ENCODE assay signal across 15 cellular contexts in genomic region chr12:130157998-130158774, GRCh38. TPM values are rescaled to one million over a fixed set of nuclear protein-coding genes. Genes with fewer than 3 reads are reported as not detected.
DNase-seq lines count a peak whose midpoint lies in the region; ATAC-seq and TF ChIP-seq lines count a peak whose summit lies in the region.
"Had no signal": no experiment of that assay in that cellular context is flagged by ENCODE, and none has a peak within 500 bp of the region (broad histone marks: within the 10 kb centered on the region; RNA-seq: fewer than 3 reads in every experiment).

No MANE protein-coding gene starts in this region.

- H3K36me3 Mint-ChIP-seq in neural progenitor cell = peaks cover 14% of the 10 kb centered on the region
- H3K36me3 Mint-ChIP-seq in activated CD8-positive, alpha-beta T cell treated with anti-CD3 and anti-CD28 coated beads for 36 hours (ENCODE audit: low read depth) = no peaks in the 10 kb centered on the region
- H3K36me3 Mint-ChIP-seq: CD4-positive, alpha-beta memory T cell had no signal

- H3K79me2 ChIP-seq in neural progenitor cell (ENCODE audit: low read depth) = no peaks in the 10 kb centered on the region

- H4K20me1 ChIP-seq in neural progenitor cell (ENCODE audit: low read depth) = peaks cover 73% of the 10 kb centered on the region

- H3K4me1 Mint-ChIP-seq in neural progenitor cell = peaks cover 32% of the 10 kb centered on the region
- no peaks in the 10 kb centered on the region for H3K4me1 Mint-ChIP-seq in activated CD8-positive, alpha-beta T cell treated with anti-CD3 and anti-CD28 coated beads for 36 hours (ENCODE audit: low read depth)

- H2AFZ ChIP-seq in neural progenitor cell (replicated peaks) = no peak overlapping the region

- CTCF ChIA-PET in activated CD8-positive, alpha-beta T cell treated with anti-CD3 and anti-CD28 coated beads for 36 hours (lab: Charles Lee) = no interaction called here

- no peak for TF ChIP-seq CTCF in neural progenitor cell (IDR thresholded peaks at IDR 0.05)
- no peak for TF ChIP-seq CTCF in upper lobe of right lung (IDR thresholded peaks at IDR 0.05)
- no peak for TF ChIP-seq CTCF in activated CD8-positive, alpha-beta T cell treated with anti-CD3 and anti-CD28 coated beads for 36 hours (IDR thresholded peaks at IDR 0.05)

- ATAC-seq in upper lobe of right lung (no peak), GM19463 (IDR thresholded peaks at IDR 0.05; ENCODE audit: unreplicated experiment) (no peak), HG03460 (IDR thresholded peaks at IDR 0.05; ENCODE audit: unreplicated experiment) (no peak)
- ATAC-seq in activated CD8-positive, alpha-beta T cell treated with anti-CD3 and anti-CD28 coated beads for 36 hours = no peak
- ATAC-seq: A549, HCT116 had no signal

- intact Hi-C loops in upper lobe of right lung (cut with DNase I) = no loop called here
- intact Hi-C loops in activated CD8-positive, alpha-beta T cell treated with anti-CD3 and anti-CD28 coated beads for 36 hours (cut with micrococcal nuclease) = no loop called here

- peaks cover 73% of the 10 kb centered on the region for H3K27me3 ChIP-seq in iPS-18a (ENCODE audit: control insufficient read depth, insufficient read depth, low read length)
- H3K27me3 ChIP-seq in neural progenitor cell = peaks cover 100% of the 10 kb centered on the region
- peaks cover 42% of the 10 kb centered on the region for H3K27me3 ChIP-seq in upper lobe of right lung

- no peak overlapping the region for H3K27ac Mint-ChIP-seq in neural progenitor cell
- H3K27ac Mint-ChIP-seq in activated CD8-positive, alpha-beta T cell treated with anti-CD3 and anti-CD28 coated beads for 36 hours = no peak overlapping the region
- H3K27ac Mint-ChIP-seq: CD4-positive, alpha-beta memory T cell had no signal

- DNase-seq in ecto neural progenitor cell (ENCODE audit: low spot score) (peak; percentile 84), neural progenitor cell (ENCODE audit: low spot score) (peak; percentile 82), upper lobe of right lung (peak; percentile 12)
- no peak for DNase-seq in activated CD8-positive, alpha-beta T cell treated with anti-CD3 and anti-CD28 coated beads for 36 hours
- DNase-seq: BE2C; CD4-positive, alpha-beta memory T cell; DMS79 treated with DMSO at 0.1 percent for 48 hours; EL had no signal

- peaks cover 27% of the 10 kb centered on the region for H3K4me1 ChIP-seq in iPS-18a (ENCODE audit: control insufficient read depth, low read depth, low read length)
- H3K4me1 ChIP-seq in neural progenitor cell = peaks cover 15% of the 10 kb centered on the region
- peaks cover 5% of the 10 kb centered on the region for H3K4me1 ChIP-seq in upper lobe of right lung
- H3K4me1 ChIP-seq: A549, BE2C had no signal

- H3K4me3 Mint-ChIP-seq in neural progenitor cell = no peak overlapping the region
- no peak overlapping the region for H3K4me3 Mint-ChIP-seq in activated CD8-positive, alpha-beta T cell treated with anti-CD3 and anti-CD28 coated beads for 36 hours
- H3K4me3 Mint-ChIP-seq: CD4-positive, alpha-beta memory T cell had no signal

- H3K9me3 ChIP-seq in iPS-18a (ENCODE audit: control insufficient read depth, low read depth, low read length) (no peaks in the 10 kb centered on the region), neural progenitor cell (ENCODE audit: low read depth) (no peaks in the 10 kb centered on the region), upper lobe of right lung (no peaks in the 10 kb centered on the region)
- H3K9me3 ChIP-seq: A549, BE2C had no signal

- H3K4me3 ChIP-seq in iPS-18a (ENCODE audit: low read length) (peak overlapping the region; percentile 22), neural progenitor cell (no peak overlapping the region), upper lobe of right lung (no peak overlapping the region)
- H3K4me3 ChIP-seq: A549 had no signal

- H3K9ac ChIP-seq in iPS-18a (ENCODE audit: low read length) = no peak overlapping the region
- no peak overlapping the region for H3K9ac ChIP-seq in neural progenitor cell

- POLR2A ChIA-PET in activated CD8-positive, alpha-beta T cell treated with anti-CD3 and anti-CD28 coated beads for 36 hours (lab: Charles Lee) = no interaction called here

- H3K36me3 ChIP-seq in iPS-18a (ENCODE audit: control insufficient read depth, low read depth, low read length) (no peaks in the 10 kb centered on the region), neural progenitor cell (no peaks in the 10 kb centered on the region), upper lobe of right lung (no peaks in the 10 kb centered on the region)
- H3K36me3 ChIP-seq: BE2C had no signal

- no peak overlapping the region for H3K4me2 ChIP-seq in neural progenitor cell
- H3K4me2 ChIP-seq: A549 had no signal

- no peak overlapping the region for H3K27ac ChIP-seq in iPS-18a (ENCODE audit: low read length)
- H3K27ac ChIP-seq in neural progenitor cell = no peak overlapping the region
- H3K27ac ChIP-seq in upper lobe of right lung = no peak overlapping the region
- H3K27ac ChIP-seq: A549, C4-2B, HL-60 had no signal

- H3K27me3 Mint-ChIP-seq in neural progenitor cell (ENCODE audit: insufficient read depth, low read depth) = peaks cover 32% of the 10 kb centered on the region
- H3K27me3 Mint-ChIP-seq in activated CD8-positive, alpha-beta T cell treated with anti-CD3 and anti-CD28 coated beads for 36 hours = peaks cover 28% of the 10 kb centered on the region

- H3F3A ChIP-seq in neural progenitor cell (ENCODE audit: low read depth) = peaks cover 30% of the 10 kb centered on the region

- H3K9me3 Mint-ChIP-seq in neural progenitor cell = peaks cover 2% of the 10 kb centered on the region
- no peaks in the 10 kb centered on the region for H3K9me3 Mint-ChIP-seq in activated CD8-positive, alpha-beta T cell treated with anti-CD3 and anti-CD28 coated beads for 36 hours

RNA-seq across cellular contexts. Expression of gene FZD10, which starts 4.1 kb away (rescaled TPM):
- total RNA-seq in neural progenitor cell (ENCODE audit: low replicate concordance) (0.11 and 0.81 TPM in 2 replicates), upper lobe of right lung (0.84 TPM)
- total RNA-seq in activated CD8-positive, alpha-beta T cell treated with anti-CD3 and anti-CD28 coated beads for 36 hours = not detected
- total RNA-seq: CD4-positive, alpha-beta memory T cell had no signal
